ENCODE assay signal across 21 cellular contexts in the genomic region with DNA sequence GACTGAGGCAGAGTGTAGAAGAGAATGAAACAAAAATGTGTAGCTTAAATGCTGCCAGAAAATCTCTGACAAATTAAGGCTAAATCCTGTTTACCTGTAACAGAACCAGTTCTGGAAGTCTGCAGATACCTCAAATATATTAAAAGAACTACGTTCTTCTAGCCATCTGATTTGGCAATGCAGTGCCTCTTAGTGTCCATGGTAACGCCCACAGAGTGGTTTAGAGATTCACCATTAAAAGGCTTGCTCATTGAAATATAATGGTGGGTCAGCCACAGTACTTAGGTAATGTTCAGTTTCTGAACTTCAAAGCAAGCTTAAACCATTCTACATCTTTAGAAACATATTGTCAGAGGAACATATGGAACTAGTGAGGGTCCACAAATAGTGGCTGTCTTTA. TPM values are rescaled to one million over a fixed set of nuclear protein-coding genes. Genes with fewer than 3 reads are reported as not detected.
A peak's percentile ranks its signal among the peaks of the same experiment; 100 is the strongest.
DNase-seq lines count a peak whose midpoint lies in the region; ATAC-seq and TF ChIP-seq lines count a peak whose summit lies in the region.
"Had no signal": no experiment of that assay in that cellular context is flagged by ENCODE, and none has a peak within 500 bp of the region (broad histone marks: within the 10 kb centered on the region; RNA-seq: fewer than 3 reads in every experiment).

No MANE protein-coding gene starts in this region.

- H3F3A ChIP-seq in SK-N-SH (replicated peaks; ENCODE audit: insufficient read depth), result no peaks in the 10 kb centered on the region
- no peaks in the 10 kb centered on the region for H3F3A ChIP-seq in smooth muscle cell (ENCODE audit: low read depth)

- H3K9me3 ChIP-seq in SK-N-SH (no peaks in the 10 kb centered on the region), WERI-Rb-1 (ENCODE audit: severe bottlenecking) (no peaks in the 10 kb centered on the region), smooth muscle cell (replicated peaks; ENCODE audit: low read depth) (no peaks in the 10 kb centered on the region)
- H3K9me3 ChIP-seq: BE2C had no signal

- H2AFZ ChIP-seq in SK-N-SH (ENCODE audit: low read depth) (no peak overlapping the region), smooth muscle cell (ENCODE audit: low read depth) (no peak overlapping the region)

- CTCF ChIA-PET in SK-N-SH (lab: Yijun Ruan, JAX), result no interaction called here

- H3K4me1 ChIP-seq in SK-N-SH (ENCODE audit: control insufficient read depth in 1 of 2, insufficient read depth in 2 of 2, low read depth in 1 of 2, low read length in 1 of 2), result no peaks in the 10 kb centered on the region
- H3K4me1 ChIP-seq in smooth muscle cell (ENCODE audit: low read depth), result no peaks in the 10 kb centered on the region
- H3K4me1 ChIP-seq: BE2C had no signal

- no peak for TF ChIP-seq POLR2A in erythroblast (IDR thresholded peaks at IDR 0.05; ENCODE audit: low read length)

- no peak overlapping the region for H3K4me2 ChIP-seq in SK-N-SH
- H3K4me2 ChIP-seq in smooth muscle cell, result peak overlapping the region; percentile 52

- no peak for TF ChIP-seq CTCF in SK-N-SH (IDR thresholded peaks at IDR 0.05)
- no peak for TF ChIP-seq CTCF in WERI-Rb-1 (IDR thresholded peaks at IDR 0.05; ENCODE audit: low read depth, low read length)
- no peak for TF ChIP-seq CTCF in smooth muscle cell (IDR thresholded peaks at IDR 0.05; ENCODE audit: borderline replicate concordance, insufficient read depth, poor library complexity, severe bottlenecking)

- no peaks in the 10 kb centered on the region for H3K79me2 ChIP-seq in SK-N-SH (ENCODE audit: insufficient read depth)
- H3K79me2 ChIP-seq in smooth muscle cell (ENCODE audit: low read depth), result no peaks in the 10 kb centered on the region

- TF ChIP-seq RAD21 in SK-N-SH (IDR thresholded peaks at IDR 0.05; ENCODE audit: low read length), result no peak

- ATAC-seq in SK-N-SH treated with all-trans-retinoic acid at 6 μM for 48 hours (peak; percentile 54; the same call in 2 of the 3 replicates), HG02623 (IDR thresholded peaks at IDR 0.05; ENCODE audit: unreplicated experiment) (no peak)
- ATAC-seq: T-helper 17 cell had no signal

- H4K20me1 ChIP-seq in SK-N-SH (ENCODE audit: insufficient read depth), result no peaks in the 10 kb centered on the region
- no peaks in the 10 kb centered on the region for H4K20me1 ChIP-seq in smooth muscle cell (ENCODE audit: low read depth)

- H3K36me3 ChIP-seq in SK-N-SH (replicated peaks in 1 of 2; ENCODE audit: control insufficient read depth in 1 of 2, insufficient read depth in 2 of 2, low read length in 1 of 2) (no peaks in the 10 kb centered on the region), WERI-Rb-1 (no peaks in the 10 kb centered on the region), smooth muscle cell (ENCODE audit: low read depth) (no peaks in the 10 kb centered on the region)
- H3K36me3 ChIP-seq: BE2C had no signal

- no peak overlapping the region for H3K27ac ChIP-seq in SK-N-SH (ENCODE audit: low read depth in 2 of 2, low read length in 1 of 2)
- 0 out of 2 replicates have a peak overlapping the region, but pooled peaks have one; percentile 21 for H3K27ac ChIP-seq in WERI-Rb-1
- peak overlapping the region; percentile 63 for H3K27ac ChIP-seq in smooth muscle cell (ENCODE audit: low read depth)

- H3K4me3 ChIP-seq in SK-N-SH (ENCODE audit: low read depth in 2 of 2, low read length in 1 of 2), result no peak overlapping the region
- no peak overlapping the region for H3K4me3 ChIP-seq in WERI-Rb-1 (ENCODE audit: low read depth, low read length)
- H3K4me3 ChIP-seq in smooth muscle cell, result peak overlapping the region; percentile 9

- H3K9me2 ChIP-seq in SK-N-SH, result no peaks in the 10 kb centered on the region

- WGBS in SK-N-SH (ENCODE audit: low lambda C conversion rate), result 31% methylated on average over 2 of the region's 2 CpGs
- WGBS in smooth muscle cell (ENCODE audit: low lambda C conversion rate), result 53% methylated on average over 2 of the region's 2 CpGs

- DNase-seq in SK-N-SH (no peak), NCI-H128 (lab: John Stamatoyannopoulos, UW; ENCODE audit: unreplicated experiment) (peak; percentile 1), WERI-Rb-1 (no peak), smooth muscle cell (lab: John Stamatoyannopoulos, UW; ENCODE audit: unreplicated experiment) (no peak), erythroblast (lab: John Stamatoyannopoulos, UW) (no peak), CD1c-positive myeloid dendritic cell (ENCODE audit: extremely low spot score) (no peak)
- DNase-seq: BE2C; CD4-positive, alpha-beta memory T cell; DND-41; HCEC 1CT; IMR-90; Karpas-422; NCI-H1694; NCI-H2107; NCI-H446 treated with DMSO at 0.1 percent for 48 hours; SHP77; T-helper 17 cell had no signal

- TF ChIP-seq EP300 in SK-N-SH (IDR thresholded peaks at IDR 0.05; ENCODE audit: borderline replicate concordance in 1 of 2, low read depth in 1 of 2, low read length in 1 of 2), result no peak

- H3K9ac ChIP-seq in SK-N-SH (no peak overlapping the region), smooth muscle cell (ENCODE audit: low read depth) (peak overlapping the region; percentile 12)

- H3K27me3 ChIP-seq in SK-N-SH (ENCODE audit: insufficient read depth), result no peaks in the 10 kb centered on the region
- H3K27me3 ChIP-seq in WERI-Rb-1 (ENCODE audit: insufficient read depth, low read depth, severe bottlenecking), result no peaks in the 10 kb centered on the region
- H3K27me3 ChIP-seq in smooth muscle cell (ENCODE audit: low read depth), result no peaks in the 10 kb centered on the region
- H3K27me3 ChIP-seq: BE2C had no signal

- POLR2A ChIA-PET in SK-N-SH (lab: Yijun Ruan, JAX), result no interaction called here

TF ChIP-seq in SK-N-SH treated with all-trans-retinoic acid at 6 μM for 48 hours, 23 proteins besides CTCF, POLR2A, EP300 and RAD21:
- TF ChIP-seq ISL1 (CRISPR knock-in tag; IDR thresholded peaks at IDR 0.05) (0 out of 2 replicates have a peak, but pooled peaks have one; percentile 8), TCF4 (CRISPR knock-in tag; IDR thresholded peaks at IDR 0.05; ENCODE audit: borderline replicate concordance) (no peak)
TF ChIP-seq in SK-N-SH treated with all-trans-retinoic acid at 6 μM for 48 hours: peak in this region for 1.

TF ChIP-seq in SK-N-SH, 30 proteins besides CTCF, POLR2A, EP300 and RAD21:
- TF ChIP-seq NFIC (IDR thresholded peaks at IDR 0.05; ENCODE audit: borderline replicate concordance), result no peak
- TF ChIP-seq FOSL2 (IDR thresholded peaks at IDR 0.05; ENCODE audit: borderline replicate concordance, low read depth), result no peak

RNA-seq across cellular contexts. Expression of gene LUZP4, which starts 23.2 kb away (rescaled TPM):
- polyA plus RNA-seq in SK-N-SH (2012; rRNA removed) (not detected in 2 replicates), smooth muscle cell (not detected in 2 replicates)
- polyA plus RNA-seq in SK-N-SH (2012; cell fraction: cytosol; rRNA removed), result not detected in 2 replicates
- polyA plus RNA-seq in SK-N-SH (2012; cell fraction: nucleus; rRNA removed), result not detected in 2 replicates
- total RNA-seq in smooth muscle cell, result not detected in 2 replicates
- total RNA-seq: CD4-positive, alpha-beta memory T cell; HT1080; IMR-90; T-helper 17 cell had no signal
- polyA plus RNA-seq: AG04450; CD4-positive, alpha-beta memory T cell; IMR-90 had no signal

RNA-seq across cellular contexts. Expression of gene LRCH2, which starts 32.4 kb away (rescaled TPM):
- polyA plus RNA-seq in SK-N-SH (2012; rRNA removed) (1.7 and 2.3 TPM in 2 replicates), smooth muscle cell (3.1 and 6.2 TPM in 2 replicates)
- polyA plus RNA-seq in SK-N-SH (2012; cell fraction: cytosol; rRNA removed), result 2.9 and 3.5 TPM in 2 replicates
- 1.1 and 2.7 TPM in 2 replicates for polyA plus RNA-seq in SK-N-SH (2012; cell fraction: nucleus; rRNA removed)
- total RNA-seq in smooth muscle cell, result 29.4 and 31.4 TPM in 2 replicates
- total RNA-seq: CD4-positive, alpha-beta memory T cell; T-helper 17 cell had no signal
- polyA plus RNA-seq: CD4-positive, alpha-beta memory T cell had no signal

Comparison
In these comparisons a context has a peak if more than half of its experiments do, and no peak if none do; other contexts are left out.
1. H3K27ac ChIP-seq: peak in WERI-Rb-1 (single experiment) and smooth muscle cell (single experiment); none in SK-N-SH (0 of 2).